Comparison of ENCODE assay signal across 29 cellular contexts in the genomic region with DNA sequence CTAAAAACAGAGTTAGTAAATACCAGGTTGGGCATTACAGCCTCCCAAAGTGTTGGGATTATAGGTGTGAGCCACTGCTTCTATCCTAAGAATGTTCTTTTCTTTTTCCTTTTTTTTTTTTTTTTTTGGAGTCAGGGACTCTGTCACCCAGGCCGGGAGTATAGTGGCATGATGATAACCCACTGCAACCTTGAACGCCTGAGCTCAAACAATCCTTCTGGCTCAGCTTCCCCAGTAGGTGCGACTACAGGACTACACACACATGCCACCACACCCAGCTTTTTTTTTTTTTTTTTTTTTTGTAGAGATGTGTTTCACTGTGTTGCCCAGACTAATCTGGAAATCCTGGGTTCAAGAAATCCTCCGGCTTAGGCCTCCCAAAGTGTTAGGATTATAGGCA. TPM values are rescaled to one million over a fixed set of nuclear protein-coding genes. Genes with fewer than 3 reads are reported as not detected.
"Had no signal": no experiment of that assay in that cellular context is flagged by ENCODE, and none has a peak within 500 bp of the region (broad histone marks: within the 10 kb centered on the region; RNA-seq: fewer than 3 reads in every experiment).

No MANE protein-coding gene starts in this region.

- H2AFZ ChIP-seq: PC-9 had no signal

- H3K4me2 ChIP-seq: PC-9 had no signal

- DNase-seq: activated B cell treated with CpG ODN at 0.5 μM for 24 hours; activated CD4-positive, alpha-beta memory T cell treated with anti-CD3 and anti-CD28 coated beads for 36 hours; activated CD4-positive, alpha-beta T cell treated with anti-CD3 and anti-CD28 coated beads for 4 hours; activated CD4-positive, alpha-beta T cell treated with anti-CD3 and anti-CD28 coated beads, Interleukin-2, amount 50 U/mL, for 1 hour; activated CD4-positive, CD25-positive, alpha-beta regulatory T cell treated with anti-CD3 and anti-CD28 coated beads, Interleukin-2, amount 50 U/mL, for 72 hours; activated effector memory CD4-positive, alpha-beta T cell treated with anti-CD3 and anti-CD28 coated beads, Interleukin-2, amount 50 U/mL, for 16 hours; activated naive CD4-positive, alpha-beta T cell; activated naive CD4-positive, alpha-beta T cell treated with anti-CD3 and anti-CD28 coated beads, Interleukin-2, amount 50 U/mL, for 16 hours; activated naive CD8-positive, alpha-beta T cell treated with anti-CD3 and anti-CD28 coated beads, Interleukin-2, amount 10 ng/mL, durations not matched to agents 7 days and 5 days; activated T-cell treated with anti-CD3 and anti-CD28 coated beads, Interleukin-2, amount 50 U/mL, for 1 hour; activated T-cell treated with anti-CD3 and anti-CD28 coated beads, Interleukin-2, amount 50 U/mL, for 72 hours; amygdala; NCI-H1105 treated with DMSO at 0.1 percent for 48 hours; NCI-H1436; NCI-H1694; NCI-H2029; NCI-H345; NCI-H524 treated with DMSO at 0.1 percent for 48 hours; NCI-H748 treated with DMSO at 0.1 percent for 48 hours; PC-9; Right ventricle myocardium superior; SW 1271; T-helper 1 cell; T-helper 2 cell; T-helper 9 cell had no signal

- H3K27me3 ChIP-seq: ascending aorta, cardiac muscle cell had no signal

- H3K4me3 ChIP-seq: ascending aorta, cardiac muscle cell, PC-9 had no signal

- ATAC-seq: activated T-cell treated with anti-CD3 and anti-CD28 coated beads, Interleukin-2, amount 50 U/mL, for 72 hours; activated T-helper 17 cell treated with anti-CD3 and anti-CD28 coated beads, Interleukin-2, amount 50 U/mL, for 72 hours had no signal

- H3K9me3 ChIP-seq: ascending aorta had no signal

- H3K27ac ChIP-seq: ascending aorta, cardiac muscle cell, PC-9, VCaP had no signal

- H3K36me3 ChIP-seq: ascending aorta, cardiac muscle cell had no signal

RNA-seq across cellular contexts. Expression of a gene that starts 58.1 kb away (rescaled TPM):
- total RNA-seq: activated B cell treated with CpG ODN at 0.5 μM for 24 hours; activated CD4-positive, alpha-beta memory T cell treated with anti-CD3 and anti-CD28 coated beads for 36 hours; activated naive CD8-positive, alpha-beta T cell treated with anti-CD3 and anti-CD28 coated beads, Interleukin-2, amount 10 ng/mL, durations not matched to agents 7 days and 5 days; activated T-cell treated with anti-CD3 and anti-CD28 coated beads, Interleukin-2, amount 50 U/mL, for 72 hours; activated T-helper 17 cell treated with anti-CD3 and anti-CD28 coated beads, Interleukin-2, amount 50 U/mL, for 72 hours had no signal
